ENCODE assay signal across 21 cellular contexts in the genomic region with DNA sequence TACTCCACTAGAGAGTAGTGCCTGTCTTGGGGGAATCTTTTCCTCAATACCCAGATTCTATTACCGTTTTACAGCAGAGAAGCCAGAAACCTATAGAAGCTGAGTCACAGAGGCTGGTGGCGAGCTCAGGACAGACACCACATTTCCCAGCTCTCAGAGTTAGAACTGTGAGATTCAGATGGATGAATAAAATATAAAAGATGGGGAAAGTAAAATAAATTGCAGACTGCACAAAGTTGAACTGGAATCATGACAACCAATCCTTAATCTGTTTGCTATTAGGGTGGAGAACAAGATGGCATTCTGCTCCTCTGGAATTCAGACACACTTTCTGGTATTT. TPM values are rescaled to one million over a fixed set of nuclear protein-coding genes. Genes with fewer than 3 reads are reported as not detected.
A peak's percentile ranks its signal among the peaks of the same experiment; 100 is the strongest.
DNase-seq lines count a peak whose midpoint lies in the region; ATAC-seq, FAIRE-seq and TF ChIP-seq lines count a peak whose summit lies in the region.
"Had no signal": no experiment of that assay in that cellular context is flagged by ENCODE, and none has a peak within 500 bp of the region (broad histone marks: within the 10 kb centered on the region; RNA-seq: fewer than 3 reads in every experiment).

No MANE protein-coding gene starts in this region.

- peak overlapping the region; percentile 43; the same call in 1 of the 2 replicates for H3K4me2 ChIP-seq in K562 (ENCODE audit: insufficient read depth, low read length)
- no peak overlapping the region for H3K4me2 ChIP-seq in mesenchymal stem cell (ENCODE audit: low read length, poor library complexity, severe bottlenecking)
- H3K4me2 ChIP-seq: KMS-11 had no signal

- no TSS peak for BruUV-seq in K562 (replicated peaks; lab: Mats Ljungman, UMichigan)

- TF ChIP-seq CTCF in HFFc6 (IDR thresholded peaks at IDR 0.05) (no peak), K562 (IDR thresholded peaks at IDR 0.05 in 2 of 3, conservative IDR thresholded peaks at IDR 0.05 in 1 of 3; ENCODE audit: insufficient read depth in 2 of 3, low read depth in 1 of 3, low read length in 3 of 3) (no peak)

- peaks cover 63% of the 10 kb centered on the region for H3K4me1 Mint-ChIP-seq in HFFc6 (ENCODE audit: low read depth)
- H3K4me1 Mint-ChIP-seq: CD14-positive monocyte had no signal

- WGBS in K562 (ENCODE audit: insufficient coverage, low coverage, missing lambda C conversion rate), result 44% methylated on average over 2 of the region's 2 CpGs
- 92% methylated on average over 2 of the region's 2 CpGs for WGBS in mesenchymal stem cell

- no peak overlapping the region for H3K18ac ChIP-seq in mesenchymal stem cell (ENCODE audit: low read depth in 1 of 2, low read length in 2 of 2)

- DNase-seq in HFFc6 (no peak), K562 (ENCODE audit: extremely low read depth in 1 of 4, low spot score in 3 of 4) (no peak), mesenchymal stem cell (no peak), HPDE6-E6E7 (ENCODE audit: extremely low spot score) (no peak), ureter (ENCODE audit: low spot score) (no peak)
- DNase-seq: BE2C; CD8-positive, alpha-beta memory T cell; DMS 273 treated with DMSO at 0.1 percent for 48 hours; DMS79; GF-D8; H9; MM.1S; NCI-H2029; NCI-H2227 treated with DMSO at 0.1 percent for 48 hours; NCI-H526 treated with DMSO at 0.1 percent for 48 hours; SIG-M5 had no signal

- no peak overlapping the region for H3K4ac ChIP-seq in mesenchymal stem cell (ENCODE audit: low read depth in 1 of 2, low read length in 2 of 2)

- H3K27me3 ChIP-seq in K562 (ENCODE audit: control insufficient read depth in 2 of 2, insufficient read depth in 2 of 2, low read length in 2 of 2) (no peaks in the 10 kb centered on the region), mesenchymal stem cell (ENCODE audit: control insufficient read depth in 1 of 2, insufficient read depth in 1 of 2, low read length in 2 of 2) (peaks cover 0 to 18% of the 10 kb centered on the region in 2 experiments)

- no peak overlapping the region for H4K91ac ChIP-seq in mesenchymal stem cell (ENCODE audit: low read length)

- H3K36me3 Mint-ChIP-seq in HFFc6 (ENCODE audit: low read depth), result peaks cover 12% of the 10 kb centered on the region
- H3K36me3 Mint-ChIP-seq: CD14-positive monocyte; CD8-positive, alpha-beta memory T cell had no signal

- H3K36me3 ChIP-seq in K562 (ENCODE audit: control insufficient read depth, insufficient read depth, low read length) (no peaks in the 10 kb centered on the region), mesenchymal stem cell (ENCODE audit: control insufficient read depth in 1 of 2, insufficient read depth in 2 of 2, low read depth in 1 of 2, low read length in 2 of 2) (peaks cover 0 to 8% of the 10 kb centered on the region in 2 experiments)
- H3K36me3 ChIP-seq: BE2C had no signal

- no peaks in the 10 kb centered on the region for H3K9me3 ChIP-seq in K562 (replicated peaks; ENCODE audit: control insufficient read depth, insufficient read depth, low read depth, low read length)
- H3K9me3 ChIP-seq in mesenchymal stem cell (ENCODE audit: control insufficient read depth, low read length), result no peaks in the 10 kb centered on the region
- H3K9me3 ChIP-seq: BE2C had no signal

- H3K9me3 Mint-ChIP-seq in HFFc6, result no peaks in the 10 kb centered on the region
- H3K9me3 Mint-ChIP-seq: CD14-positive monocyte; CD8-positive, alpha-beta memory T cell; H9 had no signal

- in situ Hi-C loops in K562 (cut with MboI), result no loop called here

- no peak overlapping the region for H2BK120ac ChIP-seq in mesenchymal stem cell (ENCODE audit: low read depth, low read length)

- peak overlapping the region; percentile 51 for H3K27ac Mint-ChIP-seq in HFFc6
- H3K27ac Mint-ChIP-seq: CD14-positive monocyte; CD8-positive, alpha-beta memory T cell; H9 had no signal

- ATAC-seq in K562 (no peak), GM19328 (IDR thresholded peaks at IDR 0.05; ENCODE audit: unreplicated experiment) (no peak), HG03139 (IDR thresholded peaks at IDR 0.05; ENCODE audit: unreplicated experiment) (no peak)

- TF ChIP-seq POLR2A in K562 (conservative IDR thresholded peaks at IDR 0.05), result no peak

- H4K20me1 ChIP-seq in K562 (replicated peaks; ENCODE audit: control insufficient read depth, insufficient read depth, low read length), result no peaks in the 10 kb centered on the region

- intact Hi-C loops in K562 (cut with micrococcal nuclease), result no loop called here

- TF ChIP-seq RAD21 in K562 (CRISPR knock-in tag; conservative IDR thresholded peaks at IDR 0.05 in 1 of 2, IDR thresholded peaks at IDR 0.05 in 1 of 2), result 0 out of 4 replicates have a peak, but pooled peaks of 1 of the 2 experiments have one; percentile 0

- H3K79me2 ChIP-seq in K562 (ENCODE audit: control insufficient read depth, insufficient read depth, low read length), result no peaks in the 10 kb centered on the region

- CTCF ChIA-PET in K562 (lab: Yijun Ruan, JAX; ENCODE audit: low intra/inter-chr PET ratio), result interaction anchor here (0.7 kb wide), 1 partner anchor 160 kb away, joined by 3 read pairs; no protein-coding TSS in a partner anchor

- peak overlapping the region; percentile 59; the same call in 2 of the 3 replicates for H3K27ac ChIP-seq in K562 (ENCODE audit: extremely low read depth, low read depth, low read length)
- H3K27ac ChIP-seq in mesenchymal stem cell (ENCODE audit: low read length, poor library complexity, severe bottlenecking), result peak overlapping the region; percentile 75
- H3K27ac ChIP-seq: KMS-11 had no signal

- H2AK5ac ChIP-seq in mesenchymal stem cell (ENCODE audit: low read length, severe bottlenecking), result peak overlapping the region; percentile 81

- H4K8ac ChIP-seq in mesenchymal stem cell (ENCODE audit: low read length), result no peak overlapping the region

- no peak for FAIRE-seq in K562 (lab: Jason Lieb, UNC)
- FAIRE-seq: GM12891 had no signal

- POLR2A ChIA-PET in K562 (lab: Yijun Ruan, JAX), result interaction anchor here (0.8 to 1.8 kb wide), 3 partner anchors 12 to 15 kb away, joined by 3 to 6 read pairs (median 4); no protein-coding TSS in a partner anchor

- no peak overlapping the region for H3K9ac ChIP-seq in K562 (ENCODE audit: insufficient read depth in 1 of 2, low read depth in 2 of 2, low read length in 2 of 2)
- H3K9ac ChIP-seq in mesenchymal stem cell (ENCODE audit: low read length), result no peak overlapping the region
- H3K9ac ChIP-seq: KMS-11 had no signal

- no peak overlapping the region for H3K14ac ChIP-seq in mesenchymal stem cell (ENCODE audit: low read length in 2 of 2)

- peaks cover 6% of the 10 kb centered on the region for H3K79me1 ChIP-seq in mesenchymal stem cell (replicated peaks; ENCODE audit: low read length, poor library complexity, severe bottlenecking)

- no peaks in the 10 kb centered on the region for H3K9me1 ChIP-seq in K562 (ENCODE audit: control insufficient read depth, insufficient read depth, low read length)

- H2BK12ac ChIP-seq in mesenchymal stem cell (ENCODE audit: low read length in 2 of 2), result no peak overlapping the region

- 0 out of 2 replicates have a peak, but pooled peaks cover 1% of the 10 kb centered on the region for H3K27me3 Mint-ChIP-seq in HFFc6 (ENCODE audit: insufficient read depth)

- TF ChIP-seq EP300 in K562 (IDR thresholded peaks at IDR 0.05; ENCODE audit: low read length), result no peak

- H3K4me3 ChIP-seq in K562, result no peak overlapping the region
- H3K4me3 ChIP-seq in mesenchymal stem cell (ENCODE audit: insufficient read depth in 1 of 2, low read depth in 1 of 2, low read length in 2 of 2), result no peak overlapping the region

- no peak overlapping the region for H3K23ac ChIP-seq in mesenchymal stem cell (ENCODE audit: low read length in 2 of 2)

- no peak overlapping the region; the same call in 1 of the 2 replicates for H3K4me3 Mint-ChIP-seq in HFFc6
- H3K4me3 Mint-ChIP-seq: CD14-positive monocyte; CD8-positive, alpha-beta memory T cell; H9 had no signal

- peaks cover 0 to 12% of the 10 kb centered on the region in 2 experiments; a peak in 3 of 5 replicates for H3K4me1 ChIP-seq in K562 (replicated peaks in 1 of 2; ENCODE audit: control insufficient read depth in 2 of 2, insufficient read depth in 2 of 2, low read length in 2 of 2)
- H3K4me1 ChIP-seq in mesenchymal stem cell (ENCODE audit: control insufficient read depth, insufficient read depth, low read depth, low read length), result peaks cover 12% of the 10 kb centered on the region
- H3K4me1 ChIP-seq: BE2C had no signal

- no peak overlapping the region for H2BK15ac ChIP-seq in mesenchymal stem cell (ENCODE audit: low read depth, poor library complexity, severe bottlenecking)

- H2BK5ac ChIP-seq in mesenchymal stem cell (ENCODE audit: low read depth, low read length, poor library complexity, severe bottlenecking), result no peak overlapping the region

- H2AFZ ChIP-seq in K562 (ENCODE audit: low read depth, low read length) (peak overlapping the region; percentile 64), mesenchymal stem cell (ENCODE audit: low read depth, low read length) (no peak overlapping the region)

TF ChIP-seq in K562, 482 proteins besides CTCF, POLR2A, EP300 and RAD21 (continues in another document):
- no peak for TF ChIP-seq ZNF143 (CRISPR knock-in tag; IDR thresholded peaks at IDR 0.05)
- no peak for TF ChIP-seq NFATC3 (IDR thresholded peaks at IDR 0.05)
- TF ChIP-seq POU5F1 (IDR thresholded peaks at IDR 0.05; ENCODE audit: borderline replicate concordance, low read depth, low read length, partially characterized antibody), result no peak

RNA-seq across cellular contexts. Expression of a gene that starts 40.5 kb away (rescaled TPM):
- total RNA-seq in HFFc6 (2021; fragmentation: NEBNext Ultra II Directional; extraction: Animal tissue kit (Norgen Biotek cat#: 25700)), result 10 to 100 TPM; 27.8 to 47.0 (median 38.1) TPM
- 6.1 and 22.5 TPM in 2 replicates for total RNA-seq in K562 (2011; cell fraction: chromatin; rRNA removed; ENCODE audit: low replicate concordance)
- total RNA-seq in K562 (2011; cell fraction: nucleolus; rRNA removed), result 5.5 and 6.3 TPM in 2 replicates
- total RNA-seq in K562 (2011; cell fraction: nucleoplasm; rRNA removed), result 17.7 and 42.3 TPM in 2 replicates
- total RNA-seq in K562 (2014; rRNA removed) (39.6 and 46.9 TPM in 2 replicates), K562 (2014; rRNA removed; fragmentation: Illumina TruSeq; extraction: Trizol) (85.3 and 86.3 TPM in 2 replicates), K562 (2015; rRNA removed; fragmentation: Illumina TruSeq; extraction: Trizol) (55.2 and 62.4 TPM in 2 replicates), K562 (2021) (75.7 and 78.7 TPM in 2 replicates), ureter (41.9 TPM)
- polyA plus RNA-seq in K562 (2011; rRNA removed) (40.2 and 56.1 TPM in 2 replicates), K562 (2014; fragmentation: Illumina TruSeq; extraction: Trizol) (58.4 and 72.3 TPM in 2 replicates), K562 (2014; fragmentation: Nextera tagmentation; extraction: Ambion mirVana) (100 to 1,000 TPM in 1 of 2 experiments, 10 to 100 TPM in 1; 73.0 to 109 TPM), K562 (2014; rRNA removed) (50.6 and 63.8 TPM in 2 replicates)
- polyA plus RNA-seq in K562 (2011; cell fraction: cytosol; rRNA removed), result 9.6 and 11.7 TPM in 2 replicates
- polyA plus RNA-seq in K562 (2011; cell fraction: nucleus; rRNA removed), result 9.8 and 11.2 TPM in 2 replicates
- polyA plus RNA-seq in K562 (2012), result 52.3 and 62.0 TPM in 2 replicates
- polyA minus RNA-seq in K562 (2011; rRNA and poly(A)+ RNA removed), result 21.4 and 25.6 TPM in 2 replicates
- polyA minus RNA-seq in K562 (2011; cell fraction: cytosol; rRNA and poly(A)+ RNA removed), result 23.0 and 36.2 TPM in 2 replicates
- 11.2 and 12.4 TPM in 2 replicates for polyA minus RNA-seq in K562 (2011; cell fraction: nucleus; rRNA and poly(A)+ RNA removed)
- polyA plus RNA-seq in mesenchymal stem cell (2013, experiment 1 of 2), result 11.1 TPM
- 12.6 TPM for polyA plus RNA-seq in mesenchymal stem cell (2013, experiment 2 of 2)
